ENCODE assay signal across 22 cellular contexts in the genomic region with DNA sequence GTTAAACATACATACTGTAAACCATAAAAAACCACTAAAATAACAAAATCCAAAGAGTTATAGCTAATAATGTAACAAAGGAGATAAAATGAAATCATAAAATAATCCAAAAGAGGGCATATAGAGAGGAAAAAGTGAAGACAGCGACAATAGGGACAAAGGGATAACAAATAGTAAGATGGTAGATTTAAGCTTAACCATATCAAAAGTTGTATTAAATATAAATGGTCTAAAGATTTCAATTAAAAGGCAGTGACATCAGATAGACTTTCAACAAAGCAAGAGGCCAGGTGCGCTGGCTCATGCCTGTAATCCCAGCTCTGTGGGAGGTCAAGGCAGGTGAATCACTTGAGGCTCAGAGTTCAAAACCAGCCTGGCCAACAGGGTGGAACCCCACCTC. TPM values are rescaled to one million over a fixed set of nuclear protein-coding genes. Genes with fewer than 3 reads are reported as not detected.
DNase-seq lines count a peak whose midpoint lies in the region; ATAC-seq, FAIRE-seq and TF ChIP-seq lines count a peak whose summit lies in the region.
"Had no signal": no experiment of that assay in that cellular context is flagged by ENCODE, and none has a peak within 500 bp of the region (broad histone marks: within the 10 kb centered on the region; RNA-seq: fewer than 3 reads in every experiment).

No MANE protein-coding gene starts in this region.

- H3K79me2 ChIP-seq in K562 (ENCODE audit: control insufficient read depth, insufficient read depth, low read length) = no peaks in the 10 kb centered on the region

- H3K9ac ChIP-seq in K562 (ENCODE audit: insufficient read depth in 1 of 2, low read depth in 2 of 2, low read length in 2 of 2) = no peak overlapping the region

- ATAC-seq in A549 (no peak), WTC11 (no peak), K562 (no peak), GM21447 (IDR thresholded peaks at IDR 0.05; ENCODE audit: unreplicated experiment) (no peak), HG02885 (IDR thresholded peaks at IDR 0.05; ENCODE audit: poor library complexity, unreplicated experiment) (no peak)
- ATAC-seq in activated CD4-positive, alpha-beta T cell treated with anti-CD3 and anti-CD28 coated beads for 36 hours = no peak
- ATAC-seq: GM23338 had no signal

- H4K20me1 ChIP-seq in K562 (replicated peaks; ENCODE audit: control insufficient read depth, insufficient read depth, low read length) = no peaks in the 10 kb centered on the region

- H3K4me3 ChIP-seq in A549 (no peak overlapping the region), HEK293 (ENCODE audit: low read depth, low read length) (no peak overlapping the region), K562 (no peak overlapping the region)
- H3K4me3 ChIP-seq: GM23338 had no signal

- BruUV-seq in K562 (replicated peaks; lab: Mats Ljungman, UMichigan) = no TSS peak

- H2AFZ ChIP-seq in K562 (ENCODE audit: low read depth, low read length) = no peak overlapping the region
- H2AFZ ChIP-seq: GM23338 had no signal

- H3K27me3 Mint-ChIP-seq in WTC11 (ENCODE audit: low read depth) = no peaks in the 10 kb centered on the region; the same call in 1 of the 2 replicates
- H3K27me3 Mint-ChIP-seq in activated CD4-positive, alpha-beta T cell treated with anti-CD3 and anti-CD28 coated beads for 36 hours = no peaks in the 10 kb centered on the region
- H3K27me3 Mint-ChIP-seq: CD4-positive, alpha-beta memory T cell had no signal

- H3K9me3 Mint-ChIP-seq in WTC11 = peaks cover 33% of the 10 kb centered on the region
- peaks cover 10% of the 10 kb centered on the region for H3K9me3 Mint-ChIP-seq in activated CD4-positive, alpha-beta T cell treated with anti-CD3 and anti-CD28 coated beads for 36 hours (ENCODE audit: low read depth)

- FAIRE-seq in A549 (lab: Jason Lieb, UNC) = no peak
- FAIRE-seq in K562 (lab: Jason Lieb, UNC) = no peak
- FAIRE-seq: GM12892 had no signal

- H3K4me1 ChIP-seq in A549 (no peaks in the 10 kb centered on the region), HEK293 (ENCODE audit: control insufficient read depth, insufficient read depth, low read length) (no peaks in the 10 kb centered on the region), K562 (replicated peaks in 1 of 2; ENCODE audit: control insufficient read depth in 2 of 2, insufficient read depth in 2 of 2, low read length in 2 of 2) (no peaks in the 10 kb centered on the region)
- H3K4me1 ChIP-seq: BE2C had no signal

- H3K9me3 ChIP-seq in A549 (peaks cover 20% of the 10 kb centered on the region), HEK293 (ENCODE audit: control insufficient read depth, insufficient read depth, low read depth, low read length) (no peaks in the 10 kb centered on the region), K562 (replicated peaks; ENCODE audit: control insufficient read depth, insufficient read depth, low read depth, low read length) (peaks cover 3% of the 10 kb centered on the region)
- H3K9me3 ChIP-seq: BE2C had no signal

- CTCF ChIA-PET in A549 (lab: Yijun Ruan, JAX) (no interaction called here), HEK293 (lab: Yijun Ruan, JAX) (interaction anchor here (0.6 to 1.0 kb wide), 3 partner anchors 18 to 85 kb away, joined by 3 read pairs; no protein-coding TSS in a partner anchor), WTC11 (lab: Charles Lee) (no interaction called here), K562 (lab: Yijun Ruan, JAX; ENCODE audit: low intra/inter-chr PET ratio) (no interaction called here)
- CTCF ChIA-PET in activated CD4-positive, alpha-beta T cell treated with anti-CD3 and anti-CD28 coated beads for 36 hours (lab: Charles Lee) = interaction anchor here (0.7 to 1.2 kb wide), 2 partner anchors 23 to 203 kb away, joined by 3 read pairs; no protein-coding TSS in a partner anchor

- peaks cover 21% of the 10 kb centered on the region for H3K36me3 Mint-ChIP-seq in WTC11
- peaks cover 29% of the 10 kb centered on the region for H3K36me3 Mint-ChIP-seq in activated CD4-positive, alpha-beta T cell treated with anti-CD3 and anti-CD28 coated beads for 36 hours (ENCODE audit: low read depth)

- TF ChIP-seq RAD21 in A549 (conservative IDR thresholded peaks at IDR 0.05 in 1 of 2, IDR thresholded peaks at IDR 0.05 in 1 of 2) = no peak
- no peak for TF ChIP-seq RAD21 in K562 (CRISPR knock-in tag; conservative IDR thresholded peaks at IDR 0.05 in 1 of 2, IDR thresholded peaks at IDR 0.05 in 1 of 2)

- H3K36me3 ChIP-seq in HEK293 (ENCODE audit: control insufficient read depth in 2 of 2, insufficient read depth in 1 of 2, low read length in 2 of 2) (no peaks in the 10 kb centered on the region; a peak in 1 of 3 replicates), K562 (ENCODE audit: control insufficient read depth, insufficient read depth, low read length) (0 out of 3 replicates have a peak, but pooled peaks cover 2% of the 10 kb centered on the region)
- H3K36me3 ChIP-seq: BE2C had no signal

- TF ChIP-seq CTCF in A549 (IDR thresholded peaks at IDR 0.05) (no peak), HEK293 (tag by site-specific recombination; IDR thresholded peaks at IDR 0.05) (no peak), WTC11 (IDR thresholded peaks at IDR 0.05) (no peak), K562 (IDR thresholded peaks at IDR 0.05 in 2 of 3, conservative IDR thresholded peaks at IDR 0.05 in 1 of 3; ENCODE audit: insufficient read depth in 2 of 3, low read depth in 1 of 3, low read length in 3 of 3) (no peak)

- POLR2A ChIA-PET in A549 (lab: Yijun Ruan, JAX) (no interaction called here), HEK293 (lab: Yijun Ruan, JAX) (no interaction called here), WTC11 (lab: Charles Lee) (no interaction called here), K562 (lab: Yijun Ruan, JAX) (interaction anchor here (1.2 to 1.3 kb wide), 2 partner anchors 12 to 17 kb away, joined by 3 read pairs; no protein-coding TSS in a partner anchor)
- POLR2A ChIA-PET in activated CD4-positive, alpha-beta T cell treated with anti-CD3 and anti-CD28 coated beads for 36 hours (lab: Charles Lee) = no interaction called here

- TF ChIP-seq POLR2A in A549 (IDR thresholded peaks at IDR 0.05; ENCODE audit: low read length) (no peak), K562 (conservative IDR thresholded peaks at IDR 0.05) (no peak)

- H3K4me2 ChIP-seq in A549 (no peak overlapping the region), K562 (ENCODE audit: insufficient read depth, low read length) (no peak overlapping the region)
- H3K4me2 ChIP-seq: GM23338 had no signal

- TF ChIP-seq EP300 in A549 (IDR thresholded peaks at IDR 0.05) = no peak
- no peak for TF ChIP-seq EP300 in K562 (IDR thresholded peaks at IDR 0.05; ENCODE audit: low read length)

- no peak overlapping the region for H3K27ac Mint-ChIP-seq in WTC11
- no peak overlapping the region for H3K27ac Mint-ChIP-seq in activated CD4-positive, alpha-beta T cell treated with anti-CD3 and anti-CD28 coated beads for 36 hours
- H3K27ac Mint-ChIP-seq: GM23338, H9 had no signal

- no peak for DNase-seq in A549 (ENCODE audit: low read depth in 1 of 2, low spot score in 1 of 2)
- no peak for DNase-seq in WTC11 (ENCODE audit: low spot score)
- no peak for DNase-seq in K562 (ENCODE audit: extremely low read depth in 1 of 4, low spot score in 3 of 4)
- DNase-seq in activated CD4-positive, alpha-beta T cell treated with anti-CD3 and anti-CD28 coated beads for 36 hours = no peak
- DNase-seq in activated effector memory CD4-positive, alpha-beta T cell treated with anti-CD3 and anti-CD28 coated beads, Interleukin-2, amount 50 U/mL, for 16 hours = no peak
- DNase-seq: ACHN; AML-193; BE2C; C1 segment of cervical spinal cord; Calu3; CD4-positive, alpha-beta memory T cell; COR-L47; DMS53; DMS79 treated with DMSO at 0.1 percent for 48 hours; GF-D8; H9 had no signal

- 89% methylated on average over 2 of the region's 2 CpGs for WGBS in A549 (ENCODE audit: missing lambda C conversion rate)
- 92% methylated on average over 2 of the region's 2 CpGs for WGBS in K562 (ENCODE audit: insufficient coverage, low coverage, missing lambda C conversion rate)

- intact Hi-C loops in K562 (cut with micrococcal nuclease) = no loop called here
- intact Hi-C loops in activated CD4-positive, alpha-beta T cell treated with anti-CD3 and anti-CD28 coated beads for 36 hours (cut with DNase I, micrococcal nuclease) = no loop called here

- in situ Hi-C loops in K562 (cut with MboI) = no loop called here

- H3K27ac ChIP-seq in A549 (no peak overlapping the region), HEK293 (ENCODE audit: extremely low read depth, low read depth, low read length) (no peak overlapping the region), K562 (ENCODE audit: extremely low read depth, low read depth, low read length) (no peak overlapping the region)
- H3K27ac ChIP-seq: 22Rv1 had no signal

- H3K4me1 Mint-ChIP-seq in WTC11 = no peaks in the 10 kb centered on the region
- H3K4me1 Mint-ChIP-seq in activated CD4-positive, alpha-beta T cell treated with anti-CD3 and anti-CD28 coated beads for 36 hours = no peaks in the 10 kb centered on the region
- H3K4me1 Mint-ChIP-seq: CD4-positive, alpha-beta memory T cell; GM23338; H9 had no signal

- no peak overlapping the region for H3K4me3 Mint-ChIP-seq in WTC11
- H3K4me3 Mint-ChIP-seq in activated CD4-positive, alpha-beta T cell treated with anti-CD3 and anti-CD28 coated beads for 36 hours = no peak overlapping the region
- H3K4me3 Mint-ChIP-seq: CD4-positive, alpha-beta memory T cell; GM23338; H9 had no signal

- no peaks in the 10 kb centered on the region for H3K27me3 ChIP-seq in K562 (ENCODE audit: control insufficient read depth in 2 of 2, insufficient read depth in 2 of 2, low read length in 2 of 2)
- H3K27me3 ChIP-seq: BE2C had no signal

- H3K9me1 ChIP-seq in K562 (ENCODE audit: control insufficient read depth, insufficient read depth, low read length) = no peaks in the 10 kb centered on the region

RNA-seq across cellular contexts. Expression of a gene that starts 54.7 kb away (rescaled TPM):
- polyA plus RNA-seq in A549 (2011; rRNA removed) (67.7 and 87.1 TPM in 2 replicates), A549 (2017; fragmentation: RNase III; extraction: RNeasy Plus Mini Kit Qiagen cat#74134 plus additional on column Dnase treatment) (45.7 to 48.4 TPM (median 47.6 TPM) in 3 replicates), K562 (2011; rRNA removed) (84.9 and 88.0 TPM in 2 replicates), K562 (2014; fragmentation: Illumina TruSeq; extraction: Trizol) (65.8 and 81.9 TPM in 2 replicates), K562 (2014; fragmentation: Nextera tagmentation; extraction: Ambion mirVana) (10 to 100 TPM; 40.8 to 47.0 TPM), K562 (2014; rRNA removed) (58.8 and 63.4 TPM in 2 replicates)
- 14.0 and 14.7 TPM in 2 replicates for polyA plus RNA-seq in A549 (2012; cell fraction: cytosol; rRNA removed)
- polyA plus RNA-seq in A549 (2012; cell fraction: nucleus; rRNA removed) = 34.6 and 38.0 TPM in 2 replicates
- polyA minus RNA-seq in A549 (2011; rRNA and poly(A)+ RNA removed) = 80.1 and 93.5 TPM in 2 replicates
- total RNA-seq in WTC11 (2021) (34.2 to 38.4 TPM (median 34.6 TPM) in 3 replicates), K562 (2014; rRNA removed) (128 and 129 TPM in 2 replicates), K562 (2014; rRNA removed; fragmentation: Illumina TruSeq; extraction: Trizol) (99.3 and 108 TPM in 2 replicates), K562 (2015; rRNA removed; fragmentation: Illumina TruSeq; extraction: Trizol) (96.1 and 103 TPM in 2 replicates), K562 (2021) (66.6 and 67.0 TPM in 2 replicates)
- 177 and 602 TPM in 2 replicates for total RNA-seq in K562 (2011; cell fraction: chromatin; rRNA removed; ENCODE audit: low replicate concordance)
- 97.2 and 131 TPM in 2 replicates for total RNA-seq in K562 (2011; cell fraction: nucleolus; rRNA removed)
- total RNA-seq in K562 (2011; cell fraction: nucleoplasm; rRNA removed) = 216 and 303 TPM in 2 replicates
- polyA plus RNA-seq in K562 (2011; cell fraction: cytosol; rRNA removed) = 23.1 and 26.0 TPM in 2 replicates
- polyA plus RNA-seq in K562 (2011; cell fraction: nucleus; rRNA removed) = 342 and 521 TPM in 2 replicates
- polyA plus RNA-seq in K562 (2012) = 42.0 and 50.5 TPM in 2 replicates
- polyA minus RNA-seq in K562 (2011; rRNA and poly(A)+ RNA removed) = 127 and 147 TPM in 2 replicates
- 25.1 and 32.1 TPM in 2 replicates for polyA minus RNA-seq in K562 (2011; cell fraction: cytosol; rRNA and poly(A)+ RNA removed)
- 431 and 526 TPM in 2 replicates for polyA minus RNA-seq in K562 (2011; cell fraction: nucleus; rRNA and poly(A)+ RNA removed)
- 10 to 100 TPM; 56.1 to 61.3 TPM for total RNA-seq in activated CD4-positive, alpha-beta T cell treated with anti-CD3 and anti-CD28 coated beads for 36 hours

Comparison
In these comparisons a context has a peak if more than half of its experiments do, and no peak if none do; other contexts are left out.
1. CTCF ChIA-PET loops: an anchor here in HEK293 (0.6 to 1.0 kb wide) and activated CD4-positive, alpha-beta T cell treated with anti-CD3 and anti-CD28 coated beads for 36 hours (0.7 to 1.2 kb wide); none called in A549, WTC11 and K562.